ENCODE assay signal across 25 cellular contexts in the genomic region with DNA sequence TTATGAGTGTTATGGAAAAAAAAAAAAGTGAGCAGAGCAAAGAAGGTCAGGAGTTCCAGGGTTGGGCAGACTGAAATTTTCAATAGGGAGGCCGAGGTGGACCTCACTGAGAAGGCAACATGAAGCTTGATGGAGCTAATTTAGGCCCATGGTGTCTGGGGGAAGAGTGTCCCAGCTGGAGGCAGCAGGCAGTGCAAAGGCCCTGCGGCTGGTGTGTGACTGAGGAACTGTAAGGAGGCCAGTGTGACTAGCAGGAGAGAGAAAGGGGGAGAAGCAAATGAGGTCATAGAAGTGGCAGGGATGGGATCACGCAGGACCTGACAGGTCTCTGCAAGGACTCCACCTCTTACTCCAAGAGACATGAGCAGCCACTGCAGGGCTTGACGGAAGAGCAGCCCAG. TPM values are rescaled to one million over a fixed set of nuclear protein-coding genes. Genes with fewer than 3 reads are reported as not detected.
"Had no signal": no experiment of that assay in that cellular context is flagged by ENCODE, and none has a peak within 500 bp of the region (broad histone marks: within the 10 kb centered on the region; RNA-seq: fewer than 3 reads in every experiment).

No MANE protein-coding gene starts in this region.

- H3K9me3 ChIP-seq: SK-N-SH had no signal

- DNase-seq: MV-4-11, NCI-H1048, NCI-H1105 treated with DMSO at 0.1 percent for 48 hours, NCI-H1417 treated with DMSO at 0.1 percent for 48 hours, NCI-H146, NCI-H1694 treated with DMSO at 0.1 percent for 48 hours, NCI-H1930, NCI-H2081, NCI-H2107, NCI-H226, NCI-H510A, NCI-H524 treated with DMSO at 0.1 percent for 48 hours, NCI-H69, NCI-H774, Right ventricle myocardium superior, RPMI8226, SIG-M5, SK-N-SH, SW 1271 had no signal

- H3K4me2 ChIP-seq: SK-N-SH had no signal

- H3K27ac Mint-ChIP-seq: IgD-negative memory B cell had no signal

- H3K36me3 Mint-ChIP-seq: IgD-negative memory B cell had no signal

- H3K9ac ChIP-seq: SK-N-SH had no signal

- FAIRE-seq: RCC 7860 had no signal

- H3K4me3 Mint-ChIP-seq: IgD-negative memory B cell had no signal

- H3K9me3 Mint-ChIP-seq: IgD-negative memory B cell had no signal

RNA-seq across cellular contexts. Expression of gene ARHGEF15, which starts 10.2 kb away (rescaled TPM):
- total RNA-seq: HT-29, LHCN-M2, MCF 10A, SK-MEL-5 had no signal
- polyA plus RNA-seq: IgD-negative memory B cell, SK-N-SH had no signal

RNA-seq across cellular contexts. Expression of gene ODF4, which starts 19.4 kb away (rescaled TPM):
- total RNA-seq: HT-29, LHCN-M2, MCF 10A, Right ventricle myocardium superior, SK-MEL-5 had no signal
- polyA plus RNA-seq: IgD-negative memory B cell, SK-N-SH had no signal
